8 cellular contexts compared by ENCODE assay signal in the genomic region with DNA sequence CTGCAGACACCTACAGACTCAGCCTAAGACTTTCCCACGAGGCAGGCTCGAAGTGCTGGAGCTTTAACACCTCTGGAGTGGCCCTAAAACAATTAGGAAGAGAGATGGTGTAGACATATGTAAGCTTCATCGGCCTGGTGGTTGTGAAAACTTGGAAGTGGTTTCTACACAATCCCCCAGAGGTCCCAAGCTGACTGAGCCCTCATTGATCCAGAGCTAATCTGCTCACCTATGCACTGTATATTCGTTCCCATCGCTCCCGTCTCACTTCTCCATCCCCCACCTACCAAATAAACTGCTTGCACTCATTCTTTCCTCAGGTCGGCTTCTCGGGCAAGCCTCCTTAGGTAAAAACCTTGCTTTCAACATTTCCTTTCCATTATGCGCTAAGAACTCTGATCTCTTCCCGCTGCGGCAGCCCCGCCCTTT.
DNase-seq lines count a peak whose midpoint lies in the region; ATAC-seq, FAIRE-seq and TF ChIP-seq lines count a peak whose summit lies in the region.

No MANE protein-coding gene starts in this region.

- H3K4me3 ChIP-seq in iPS DF 6.9 (ENCODE audit: low read length) (peak overlapping the region; percentile 83; the same call in 1 of the 2 replicates), subcutaneous abdominal adipose tissue (ENCODE audit: low read depth in 1 of 5, low read length in 5 of 5) (peak overlapping the region; percentile 77 to 93 (median 82))

- peak overlapping the region in 3 of 5 donors; percentile 60 to 76 (median 74) for H3K9ac ChIP-seq in subcutaneous abdominal adipose tissue (ENCODE audit: low read length in 5 of 5)

- no peaks in the 10 kb centered on the region for H3K36me3 ChIP-seq in iPS DF 6.9 (ENCODE audit: control insufficient read depth, insufficient read depth, low read length)
- no peaks in the 10 kb centered on the region for H3K36me3 ChIP-seq in subcutaneous abdominal adipose tissue (ENCODE audit: control insufficient read depth in 5 of 5, insufficient read depth in 5 of 5, low read length in 5 of 5)

- ATAC-seq in SK-N-SH treated with all-trans-retinoic acid at 6 μM for 48 hours: peak; percentile 56
- no peak for ATAC-seq in GM18909 (IDR thresholded peaks at IDR 0.05; ENCODE audit: poor library complexity, unreplicated experiment)

- no peak overlapping the region for H3K27ac ChIP-seq in iPS DF 6.9 (ENCODE audit: low read length)
- peak overlapping the region; percentile 61 for H3K27ac ChIP-seq in subcutaneous abdominal adipose tissue (ENCODE audit: low read depth, low read length)

- FAIRE-seq in GM19239 (lab: Jason Lieb, UNC): no peak

- H3K4me1 ChIP-seq in iPS DF 6.9 (ENCODE audit: control insufficient read depth, insufficient read depth, low read length) (no peaks in the 10 kb centered on the region), subcutaneous abdominal adipose tissue (ENCODE audit: control insufficient read depth in 5 of 5, insufficient read depth in 5 of 5, low read length in 5 of 5) (peaks cover 0 to 14% (median 4%) of the 10 kb centered on the region in 5 donors)

- DNase-seq in NCI-H146 treated with DMSO at 0.1 percent for 48 hours (lab: John Stamatoyannopoulos, UW; ENCODE audit: unreplicated experiment) (peak; percentile 58), NCI-H146 (lab: John Stamatoyannopoulos, UW) (no peak), iPS DF 6.9 (ENCODE audit: low read depth, low spot score) (peak; percentile 31), NCI-H2227 (lab: John Stamatoyannopoulos, UW; ENCODE audit: unreplicated experiment) (no peak), GM19239 (ENCODE audit: insufficient read length, low spot score) (no peak)

- no CpG with 5 or more reads among the region's 12 CpGs for WGBS in iPS DF 6.9 (ENCODE audit: insufficient coverage, insufficient read length)

- H3K27me3 ChIP-seq in iPS DF 6.9 (ENCODE audit: control insufficient read depth, insufficient read depth, low read length): no peaks in the 10 kb centered on the region
- no peaks in the 10 kb centered on the region for H3K27me3 ChIP-seq in subcutaneous abdominal adipose tissue (ENCODE audit: control insufficient read depth in 5 of 5, insufficient read depth in 4 of 5, low read length in 5 of 5)

- H3K9me3 ChIP-seq in iPS DF 6.9 (ENCODE audit: control insufficient read depth, insufficient read depth, low read length) (no peaks in the 10 kb centered on the region), subcutaneous abdominal adipose tissue (ENCODE audit: control insufficient read depth in 5 of 5, low read length in 5 of 5) (peaks cover 19 to 54% (median 45%) of the 10 kb centered on the region in 5 donors)

TF ChIP-seq in SK-N-SH treated with all-trans-retinoic acid at 6 μM for 48 hours, 23 proteins besides CTCF, POLR2A, EP300 and RAD21:
- TF ChIP-seq, protein P1, sequence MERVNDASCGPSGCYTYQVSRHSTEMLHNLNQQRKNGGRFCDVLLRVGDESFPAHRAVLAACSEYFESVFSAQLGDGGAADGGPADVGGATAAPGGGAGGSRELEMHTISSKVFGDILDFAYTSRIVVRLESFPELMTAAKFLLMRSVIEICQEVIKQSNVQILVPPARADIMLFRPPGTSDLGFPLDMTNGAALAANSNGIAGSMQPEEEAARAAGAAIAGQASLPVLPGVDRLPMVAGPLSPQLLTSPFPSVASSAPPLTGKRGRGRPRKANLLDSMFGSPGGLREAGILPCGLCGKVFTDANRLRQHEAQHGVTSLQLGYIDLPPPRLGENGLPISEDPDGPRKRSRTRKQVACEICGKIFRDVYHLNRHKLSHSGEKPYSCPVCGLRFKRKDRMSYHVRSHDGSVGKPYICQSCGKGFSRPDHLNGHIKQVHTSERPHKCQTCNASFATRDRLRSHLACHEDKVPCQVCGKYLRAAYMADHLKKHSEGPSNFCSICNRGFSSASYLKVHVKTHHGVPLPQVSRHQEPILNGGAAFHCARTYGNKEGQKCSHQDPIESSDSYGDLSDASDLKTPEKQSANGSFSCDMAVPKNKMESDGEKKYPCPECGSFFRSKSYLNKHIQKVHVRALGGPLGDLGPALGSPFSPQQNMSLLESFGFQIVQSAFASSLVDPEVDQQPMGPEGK (CRISPR knock-in tag; IDR thresholded peaks at IDR 0.05; ENCODE audit: borderline replicate concordance): no peak
- TF ChIP-seq ZNF70 (CRISPR knock-in tag; IDR thresholded peaks at IDR 0.05) (no peak), ZC3H10 (CRISPR knock-in tag; IDR thresholded peaks at IDR 0.05) (no peak), TOX (CRISPR knock-in tag; IDR thresholded peaks at IDR 0.05; ENCODE audit: borderline replicate concordance) (no peak), BACH2 (CRISPR knock-in tag; IDR thresholded peaks at IDR 0.05; ENCODE audit: borderline replicate concordance) (no peak), ZNF565 (CRISPR knock-in tag; conservative IDR thresholded peaks at IDR 0.05; ENCODE audit: low read depth) (no peak), OSR1 (CRISPR knock-in tag; IDR thresholded peaks at IDR 0.05) (no peak)

Comparison
In these comparisons a context has a peak if more than half of its experiments do, and no peak if none do; other contexts are left out.
1. DNase-seq: peak in NCI-H146 treated with DMSO at 0.1 percent for 48 hours (single experiment) and iPS DF 6.9 (single experiment); none in NCI-H146 (single experiment), NCI-H2227 (single experiment) and GM19239 (single experiment).